In the genomic region with DNA sequence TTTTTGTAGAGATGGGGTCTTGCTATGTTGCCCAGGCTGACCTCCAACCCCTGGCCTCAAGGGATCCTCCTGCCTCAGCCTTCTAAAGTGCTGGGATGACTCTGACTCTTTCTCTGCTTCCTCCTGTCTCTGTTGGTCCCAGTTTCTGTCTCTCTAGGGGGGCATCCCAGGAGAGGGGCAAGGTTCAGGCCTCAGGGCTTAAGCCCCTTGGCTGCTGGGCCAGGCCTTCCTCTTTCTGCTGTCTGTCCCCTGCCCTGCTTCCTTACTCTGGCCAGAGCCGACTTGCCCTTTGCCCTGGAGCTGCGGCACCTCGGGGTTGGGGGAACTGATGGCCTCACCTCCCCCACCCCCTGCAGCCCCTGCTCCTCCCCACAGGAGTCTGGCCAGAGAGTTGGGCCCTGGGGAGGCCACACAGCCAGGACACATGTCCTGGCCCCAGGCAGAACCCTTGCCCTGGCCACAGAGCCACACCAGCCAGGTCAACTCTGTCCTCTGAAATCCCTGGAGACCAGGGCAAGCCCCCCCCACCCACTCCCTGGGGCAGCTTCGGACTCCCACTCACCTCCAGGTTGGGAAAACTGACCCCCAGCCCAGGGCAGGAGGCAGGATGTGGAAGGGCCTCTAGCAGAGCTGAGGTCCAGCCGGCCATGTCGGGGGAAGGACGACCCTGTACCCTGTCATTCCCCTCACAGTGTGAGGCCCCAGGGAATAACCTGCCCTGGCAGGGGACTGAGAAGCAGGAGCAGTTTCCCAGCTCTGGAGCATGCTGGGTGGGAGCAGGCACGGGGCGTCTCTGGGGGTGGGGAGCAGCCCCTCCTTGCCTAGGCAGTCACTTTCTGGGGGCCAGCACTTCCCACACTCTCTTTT, we compare ENCODE assay signal across 29 cellular contexts. TPM values are rescaled to one million over a fixed set of nuclear protein-coding genes. Genes with fewer than 3 reads are reported as not detected.
DNase-seq lines count a peak whose midpoint lies in the region; ATAC-seq and TF ChIP-seq lines count a peak whose summit lies in the region.
"Had no signal": no experiment of that assay in that cellular context is flagged by ENCODE, and none has a peak within 500 bp of the region (broad histone marks: within the 10 kb centered on the region; RNA-seq: fewer than 3 reads in every experiment).

No MANE protein-coding gene starts in this region.

- no peak overlapping the region for H3K23ac ChIP-seq in neuronal stem cell (ENCODE audit: low read depth, low read length, poor library complexity)

- no peaks in the 10 kb centered on the region for H3K9me2 ChIP-seq in hepatocyte (replicated peaks; ENCODE audit: insufficient read depth)

- no peaks in the 10 kb centered on the region for H4K20me1 ChIP-seq in hepatocyte (ENCODE audit: insufficient read depth, poor library complexity, severe bottlenecking)

- TF ChIP-seq CTCF in hepatocyte (IDR thresholded peaks at IDR 0.05; ENCODE audit: poor library complexity) = no peak
- no peak for TF ChIP-seq CTCF in vagina (IDR thresholded peaks at IDR 0.05)
- no peak for TF ChIP-seq CTCF in endothelial cell (IDR thresholded peaks at IDR 0.05; ENCODE audit: unreplicated experiment)

- H3K18ac ChIP-seq in neuronal stem cell (ENCODE audit: low read length) = peak overlapping the region; percentile 76

- peaks cover 7% of the 10 kb centered on the region for H3K36me3 Mint-ChIP-seq in endothelial cell (ENCODE audit: low read depth, unreplicated experiment)

- H3K36me3 ChIP-seq in hepatocyte (replicated peaks; ENCODE audit: insufficient read depth, low read depth) (no peaks in the 10 kb centered on the region), neuronal stem cell (replicated peaks in 1 of 2; ENCODE audit: control insufficient read depth in 2 of 2, insufficient read depth in 2 of 2, low read length in 2 of 2) (no peaks in the 10 kb centered on the region), vagina (no peaks in the 10 kb centered on the region)
- H3K36me3 ChIP-seq: gastrocnemius medialis, MG63, right atrium auricular region, transverse colon had no signal

- peaks cover 8% of the 10 kb centered on the region for H3K4me1 Mint-ChIP-seq in endothelial cell (ENCODE audit: unreplicated experiment)

- H3K4me1 ChIP-seq in hepatocyte (ENCODE audit: insufficient read depth) = peaks cover 66% of the 10 kb centered on the region
- peaks cover 2 to 28% of the 10 kb centered on the region in 2 donors for H3K4me1 ChIP-seq in neuronal stem cell (ENCODE audit: control insufficient read depth in 2 of 2, insufficient read depth in 1 of 2, low read depth in 1 of 2, low read length in 2 of 2)
- peaks cover 38% of the 10 kb centered on the region for H3K4me1 ChIP-seq in vagina
- H3K4me1 ChIP-seq: gastrocnemius medialis, parathyroid adenoma had no signal

- peak; percentile 8 for ATAC-seq in Right ventricle myocardium superior (ENCODE audit: poor library complexity)
- ATAC-seq in HG03159 (IDR thresholded peaks at IDR 0.05; ENCODE audit: unreplicated experiment) = no peak
- ATAC-seq: activated CD8-positive, alpha-beta T cell treated with anti-CD3 and anti-CD28 coated beads, Interleukin-2, amount 10 ng/mL, durations not matched to agents 7 days and 5 days; activated T-helper 17 cell treated with anti-CD3 and anti-CD28 coated beads, Interleukin-2, amount 50 U/mL, for 72 hours; gastrocnemius medialis had no signal

- no peaks in the 10 kb centered on the region for H3K27me3 ChIP-seq in hepatocyte
- H3K27me3 ChIP-seq in neuronal stem cell (ENCODE audit: control insufficient read depth in 3 of 3, insufficient read depth in 3 of 3, low read depth in 1 of 3, low read length in 3 of 3) = peaks cover 0 to 9% (median 0%) of the 10 kb centered on the region in 3 experiments
- H3K27me3 ChIP-seq in vagina = no peaks in the 10 kb centered on the region
- H3K27me3 ChIP-seq: gastrocnemius medialis, MG63, right atrium auricular region, transverse colon had no signal

- no peak overlapping the region for H2BK12ac ChIP-seq in neuronal stem cell (ENCODE audit: low read length)

- no peak overlapping the region for H3K4ac ChIP-seq in neuronal stem cell (ENCODE audit: low read length)

- H3K4me3 ChIP-seq in hepatocyte = no peak overlapping the region
- H3K4me3 ChIP-seq in neuronal stem cell (ENCODE audit: low read length in 2 of 2) = no peak overlapping the region
- H3K4me3 ChIP-seq in vagina = no peak overlapping the region
- H3K4me3 ChIP-seq: gastrocnemius medialis, MG63, right atrium auricular region, transverse colon had no signal

- no peak overlapping the region for H2BK5ac ChIP-seq in neuronal stem cell (ENCODE audit: low read length)

- H3K9me3 ChIP-seq in hepatocyte (ENCODE audit: low read depth) (no peaks in the 10 kb centered on the region), neuronal stem cell (replicated peaks in 1 of 2; ENCODE audit: control insufficient read depth in 2 of 2, insufficient read depth in 1 of 2, low read depth in 1 of 2, low read length in 2 of 2) (peaks cover 0 to 1% of the 10 kb centered on the region in 2 donors), vagina (no peaks in the 10 kb centered on the region)
- H3K9me3 ChIP-seq: gastrocnemius medialis, MG63, right atrium auricular region, transverse colon had no signal

- H3K4me2 ChIP-seq in hepatocyte (no peak overlapping the region), neuronal stem cell (ENCODE audit: insufficient read depth, low read length, poor library complexity, severe bottlenecking) (no peak overlapping the region)

- H3K4me3 Mint-ChIP-seq in endothelial cell (ENCODE audit: unreplicated experiment) = no peak overlapping the region
- H3K4me3 Mint-ChIP-seq: activated CD8-positive, alpha-beta T cell treated with anti-CD3 and anti-CD28 coated beads, Interleukin-2, amount 10 ng/mL, durations not matched to agents 7 days and 5 days; activated T-helper 17 cell treated with anti-CD3 and anti-CD28 coated beads, Interleukin-2, amount 50 U/mL, for 72 hours; CD4-positive, alpha-beta T cell; nephron progenitor cell; T-helper 1 cell treated with Interleukin-12 subunit alpha and Interleukin-12 subunit beta and Interleukin-4 antibody, amounts not matched to agents 30 μg/mL and 1 μg/mL, for 36 hours had no signal

- H4K91ac ChIP-seq in neuronal stem cell (ENCODE audit: low read depth, low read length, poor library complexity) = no peak overlapping the region

- H2AFZ ChIP-seq in hepatocyte (no peak overlapping the region), neuronal stem cell (ENCODE audit: low read length) (no peak overlapping the region)
- H2AFZ ChIP-seq: parathyroid adenoma had no signal

- no peak overlapping the region for H4K8ac ChIP-seq in neuronal stem cell (ENCODE audit: low read depth, low read length)

- no peak for TF ChIP-seq POLR2A in vagina (IDR thresholded peaks at IDR 0.05)

- peaks cover 10% of the 10 kb centered on the region for H3K27me3 Mint-ChIP-seq in endothelial cell (ENCODE audit: unreplicated experiment)
- H3K27me3 Mint-ChIP-seq: activated T-helper 17 cell treated with anti-CD3 and anti-CD28 coated beads, Interleukin-2, amount 50 U/mL, for 72 hours; CD4-positive, alpha-beta T cell had no signal

- H3K79me1 ChIP-seq in neuronal stem cell (ENCODE audit: low read depth, low read length) = no peaks in the 10 kb centered on the region

- 58% methylated on average over 5 of the region's 9 CpGs for WGBS in hepatocyte (ENCODE audit: low lambda C conversion rate, missing lambda C conversion rate)
- WGBS in neuronal stem cell (ENCODE audit: extremely low coverage in 2 of 2, insufficient read length in 2 of 2, insufficient replicate concordance in 1 of 2), 2 donors = no CpG with 5 or more reads among the region's 9 CpGs

- peak overlapping the region; percentile 9 for H3K27ac ChIP-seq in hepatocyte
- H3K27ac ChIP-seq in neuronal stem cell (replicated peaks; ENCODE audit: low read length) = no peak overlapping the region
- H3K27ac ChIP-seq in vagina = no peak overlapping the region
- H3K27ac ChIP-seq: gastrocnemius medialis, parathyroid adenoma, right atrium auricular region, transverse colon had no signal

- H2BK120ac ChIP-seq in neuronal stem cell (ENCODE audit: low read depth, low read length) = no peak overlapping the region

- no peaks in the 10 kb centered on the region for H3K9me3 Mint-ChIP-seq in endothelial cell (ENCODE audit: unreplicated experiment)
- H3K9me3 Mint-ChIP-seq: activated T-helper 17 cell treated with anti-CD3 and anti-CD28 coated beads, Interleukin-2, amount 50 U/mL, for 72 hours; CD4-positive, alpha-beta T cell; nephron progenitor cell; T-helper 1 cell treated with Interleukin-12 subunit alpha and Interleukin-12 subunit beta and Interleukin-4 antibody, amounts not matched to agents 30 μg/mL and 1 μg/mL, for 36 hours had no signal

- DNase-seq in Right ventricle myocardium superior = peak; percentile 53
- no peak for DNase-seq in cardiac septum (ENCODE audit: low spot score)
- no peak for DNase-seq in hepatocyte (ENCODE audit: low spot score)
- DNase-seq in neuronal stem cell (ENCODE audit: low spot score) = no peak
- no peak for DNase-seq in stimulated activated CD4-positive, alpha-beta T cell treated with anti-CD3 and anti-CD28 coated beads, Interleukin-4, amount 100 ng/mL, for 1 hour
- no peak for DNase-seq in vagina (ENCODE audit: extremely low spot score in 2 of 2)
- no peak for DNase-seq in endothelial cell (ENCODE audit: low spot score)
- DNase-seq: 8988T; activated CD8-positive, alpha-beta T cell treated with anti-CD3 and anti-CD28 coated beads, Interleukin-2, amount 10 ng/mL, durations not matched to agents 7 days and 5 days; activated naive CD4-positive, alpha-beta T cell treated with anti-CD3 and anti-CD28 coated beads, Interleukin-2, amount 50 U/mL, for 16 hours; amygdala; CD4-positive, alpha-beta T cell; gastrocnemius medialis; mammary epithelial cell; MG63; NCI-H1417 treated with DMSO at 0.1 percent for 48 hours; NCI-H2081; NCI-H524 treated with DMSO at 0.1 percent for 48 hours; nephron progenitor cell; OCI-M1; transverse colon had no signal

- peak overlapping the region; percentile 71 for H2BK15ac ChIP-seq in neuronal stem cell (ENCODE audit: low read length)

- intact Hi-C loops in Right ventricle myocardium superior (cut with DNase I) = no loop called here
- intact Hi-C loops in cardiac septum (cut with DNase I) = no loop called here
- intact Hi-C loops in vagina (cut with DNase I) = no loop called here

- no peak overlapping the region for H3K27ac Mint-ChIP-seq in endothelial cell (ENCODE audit: unreplicated experiment)
- H3K27ac Mint-ChIP-seq: activated CD8-positive, alpha-beta T cell treated with anti-CD3 and anti-CD28 coated beads, Interleukin-2, amount 10 ng/mL, durations not matched to agents 7 days and 5 days; activated T-helper 17 cell treated with anti-CD3 and anti-CD28 coated beads, Interleukin-2, amount 50 U/mL, for 72 hours; CD4-positive, alpha-beta T cell; nephron progenitor cell; T-helper 1 cell treated with Interleukin-12 subunit alpha and Interleukin-12 subunit beta and Interleukin-4 antibody, amounts not matched to agents 30 μg/mL and 1 μg/mL, for 36 hours had no signal

- no peak overlapping the region for H3K9ac ChIP-seq in neuronal stem cell (ENCODE audit: low read depth, low read length, poor library complexity)
- H3K9ac ChIP-seq: parathyroid adenoma had no signal

- H2AK5ac ChIP-seq in neuronal stem cell (ENCODE audit: low read depth, low read length) = peak overlapping the region; percentile 91

- no peak overlapping the region for H3K14ac ChIP-seq in neuronal stem cell (ENCODE audit: low read length)

- H3K79me2 ChIP-seq in hepatocyte = no peaks in the 10 kb centered on the region
- H3K79me2 ChIP-seq: parathyroid adenoma had no signal

RNA-seq across cellular contexts. Expression of a gene that starts 23.7 kb away (rescaled TPM):
- total RNA-seq in Right ventricle myocardium superior (3.4 TPM), cardiac septum (2.3 TPM), hepatocyte (151 and 160 TPM in 2 replicates), vagina (38.3 TPM), endothelial cell (ENCODE audit: unreplicated experiment) (0.59 TPM)
- polyA plus RNA-seq in hepatocyte = 65.1 and 103 TPM in 2 replicates
- polyA plus RNA-seq in neuronal stem cell (2013, experiment 1 of 2) = 0.78 TPM
- polyA plus RNA-seq in neuronal stem cell (2013, experiment 2 of 2) = 0.96 TPM
- total RNA-seq: endothelial cell of umbilical vein had no signal

RNA-seq across cellular contexts. Expression of a gene that starts 53.0 kb away (rescaled TPM):
- total RNA-seq in Right ventricle myocardium superior (0.13 TPM), cardiac septum (not detected), hepatocyte (4.5 and 5.5 TPM in 2 replicates), vagina (5.4 TPM), endothelial cell (ENCODE audit: unreplicated experiment) (4.4 TPM)
- polyA plus RNA-seq in hepatocyte = 4.3 and 7.3 TPM in 2 replicates
- polyA plus RNA-seq in neuronal stem cell (2013, experiment 1 of 2) = 1.1 TPM
- polyA plus RNA-seq in neuronal stem cell (2013, experiment 2 of 2) = 0.97 TPM
- total RNA-seq: activated CD8-positive, alpha-beta T cell treated with anti-CD3 and anti-CD28 coated beads, Interleukin-2, amount 10 ng/mL, durations not matched to agents 7 days and 5 days; activated T-helper 17 cell treated with anti-CD3 and anti-CD28 coated beads, Interleukin-2, amount 50 U/mL, for 72 hours; CD4-positive, alpha-beta T cell; endothelial cell of umbilical vein; gastrocnemius medialis; H4; mammary epithelial cell; mucosa of gallbladder had no signal
- polyA plus RNA-seq: endothelial cell of umbilical vein, mammary epithelial cell had no signal
